12 cellular contexts compared by ENCODE assay signal in genomic region chr3:122760457-122761271, GRCh38. TPM values are rescaled to one million over a fixed set of nuclear protein-coding genes. Genes with fewer than 3 reads are reported as not detected.
DNase-seq lines count a peak whose midpoint lies in the region; ATAC-seq and TF ChIP-seq lines count a peak whose summit lies in the region.
"Had no signal": no experiment of that assay in that cellular context is flagged by ENCODE, and none has a peak within 500 bp of the region (broad histone marks: within the 10 kb centered on the region; RNA-seq: fewer than 3 reads in every experiment).

No MANE protein-coding gene starts in this region.

- no peaks in the 10 kb centered on the region for H3K27me3 ChIP-seq in HCT116 (ENCODE audit: insufficient read depth, low read length)
- no peaks in the 10 kb centered on the region for H3K27me3 ChIP-seq in body of pancreas
- H3K27me3 ChIP-seq in left lung: no peaks in the 10 kb centered on the region
- no peaks in the 10 kb centered on the region for H3K27me3 ChIP-seq in spleen (replicated peaks in 1 of 7)
- no peaks in the 10 kb centered on the region for H3K27me3 ChIP-seq in colonic mucosa

- H3K4me1 ChIP-seq in HCT116 (ENCODE audit: control insufficient read depth in 1 of 2, insufficient read depth in 2 of 2, low read length in 2 of 2) (peaks cover 11 to 16% of the 10 kb centered on the region in 2 experiments; a peak in 3 of 4 replicates), body of pancreas (peaks cover 54% of the 10 kb centered on the region), left lung (peaks cover 0 to 30% of the 10 kb centered on the region in 2 donors), spleen (peaks cover 0 to 61% (median 13%) of the 10 kb centered on the region in 6 donors), colonic mucosa (no peaks in the 10 kb centered on the region)

- in situ Hi-C loops in KBM-7 (cut with MboI; ENCODE audit: low pct_unique_long_range_greater_than_20kb, low sequenced_read_pairs): no loop called here

- intact Hi-C loops in HCT116 (cut with micrococcal nuclease) (no loop called here), body of pancreas (cut with DNase I) (no loop called here), left lung (cut with DNase I) (no loop called here), spleen (cut with DNase I; ENCODE audit: low total_unique reads) (loop anchor here (10.0 kb wide), 1 partner anchor 264 kb away; the partner anchor contains the start of gene SEMA5B), colonic mucosa (cut with DNase I) (no loop called here)

- TF ChIP-seq POLR2A in HCT116 (IDR thresholded peaks at IDR 0.05; ENCODE audit: borderline replicate concordance, extremely low read depth, insufficient read depth, insufficient read length): no peak
- peak in 2 of 3 donors; percentile 6 to 45 for TF ChIP-seq POLR2A in body of pancreas (IDR thresholded peaks at IDR 0.05)
- no peak for TF ChIP-seq POLR2A in spleen (IDR thresholded peaks at IDR 0.05)

- RAD21 ChIA-PET in HCT116 (lab: Charles Lee; ENCODE audit: low non-redundant PET in 1 of 2, low total read pairs in 2 of 2, uncharacterized antibody in 2 of 2, unreplicated experiment in 2 of 2): no interaction called here

- no peaks in the 10 kb centered on the region for H3K79me2 ChIP-seq in HCT116 (ENCODE audit: insufficient read depth, low read length)

- H3K4me3 ChIP-seq in HCT116 (replicated peaks in 1 of 2; ENCODE audit: low read depth in 1 of 2, low read length in 2 of 2) (no peak overlapping the region), body of pancreas (no peak overlapping the region), left lung (no peak overlapping the region), spleen (no peak overlapping the region), colonic mucosa (no peak overlapping the region)

- H3K36me3 ChIP-seq in HCT116 (ENCODE audit: control insufficient read depth in 1 of 2, insufficient read depth in 2 of 2, low read length in 2 of 2) (no peaks in the 10 kb centered on the region), body of pancreas (replicated peaks in 1 of 2; ENCODE audit: insufficient read depth in 1 of 2, low read depth in 2 of 2) (no peaks in the 10 kb centered on the region), left lung (peaks cover 0 to 10% of the 10 kb centered on the region in 2 donors), spleen (peaks cover 0 to 67% (median 0%) of the 10 kb centered on the region in 6 donors), colonic mucosa (no peaks in the 10 kb centered on the region)

- POLR2A ChIA-PET in HCT116 (lab: Charles Lee): no interaction called here

- H3K9me3 ChIP-seq in HCT116 (ENCODE audit: control insufficient read depth in 1 of 2, insufficient read depth in 1 of 2, low read depth in 1 of 2, low read length in 2 of 2): no peaks in the 10 kb centered on the region
- no peaks in the 10 kb centered on the region for H3K9me3 ChIP-seq in body of pancreas
- H3K9me3 ChIP-seq in left lung: no peaks in the 10 kb centered on the region
- no peaks in the 10 kb centered on the region for H3K9me3 ChIP-seq in spleen
- H3K9me3 ChIP-seq in colonic mucosa: no peaks in the 10 kb centered on the region

- peak; percentile 8 for DNase-seq in HCT116 (ENCODE audit: low read depth, low spot score)
- peak; percentile 39 to 60 (median 51) for DNase-seq in body of pancreas
- DNase-seq in left lung: no peak
- DNase-seq in spleen: no peak
- DNase-seq in colonic mucosa: no peak
- DNase-seq in NCI-H1092 treated with DMSO at 0.1 percent for 48 hours (lab: John Stamatoyannopoulos, UW): no peak
- DNase-seq in KBM-7: no peak
- DNase-seq: NCI-H1694; NCI-H748 treated with DMSO at 0.1 percent for 48 hours; stimulated activated CD4-positive, alpha-beta T cell treated with anti-CD3 and anti-CD28 coated beads, Interleukin-12 subunit alpha, Interleukin-12 subunit beta, amount 100 ng/mL, for 4 hours; T1000 had no signal

- 64% methylated on average over 3 of the region's 3 CpGs for WGBS in body of pancreas, 2 donors
- WGBS in spleen, 5 donors: 74 to 84% (median 80%) methylated on average over 3 of the region's 3 CpGs

- H3K4me2 ChIP-seq in HCT116 (ENCODE audit: low read length): peak overlapping the region; percentile 26; the same call in 1 of the 2 replicates

- TF ChIP-seq CTCF in HCT116 (IDR thresholded peaks at IDR 0.05 in 2 of 3, conservative IDR thresholded peaks at IDR 0.05 in 1 of 3; ENCODE audit: borderline replicate concordance in 1 of 3, insufficient read depth in 1 of 3, low read depth in 2 of 3, low read length in 2 of 3) (no peak), body of pancreas (IDR thresholded peaks at IDR 0.05) (no peak), left lung (IDR thresholded peaks at IDR 0.05) (no peak), spleen (IDR thresholded peaks at IDR 0.05 in 8 of 11, conservative IDR thresholded peaks at IDR 0.05 in 3 of 11) (no peak), colonic mucosa (IDR thresholded peaks at IDR 0.05) (no peak)

- no peaks in the 10 kb centered on the region for H3K9me2 ChIP-seq in HCT116 (ENCODE audit: insufficient read depth)

- H2AFZ ChIP-seq in HCT116 (ENCODE audit: low read depth, low read length, poor library complexity, severe bottlenecking): no peak overlapping the region

- peak; percentile 67; the same call in 1 of the 2 replicates for ATAC-seq in HCT116
- peak; percentile 94 for ATAC-seq in body of pancreas
- peak; percentile 79 for ATAC-seq in left lung
- no peak for ATAC-seq in GM21619 (IDR thresholded peaks at IDR 0.05; ENCODE audit: unreplicated experiment)

- H3K9ac ChIP-seq in HCT116 (ENCODE audit: low read length) (no peak overlapping the region), colonic mucosa (ENCODE audit: low read depth in 2 of 2, low read length in 2 of 2) (no peak overlapping the region)

- H3K27ac ChIP-seq in HCT116 (ENCODE audit: low read depth, low read length): no peak overlapping the region
- H3K27ac ChIP-seq in body of pancreas: peak overlapping the region; percentile 59 to 84 (median 78)
- H3K27ac ChIP-seq in left lung: peak overlapping the region in 1 of 2 donors; percentile 76
- H3K27ac ChIP-seq in spleen: peak overlapping the region in 5 of 8 donors; percentile 5 to 81 (median 59)
- no peak overlapping the region for H3K27ac ChIP-seq in colonic mucosa

- no TSS peak for BruUV-seq in HCT116 (replicated peaks; lab: Mats Ljungman, UMichigan)

- CTCF ChIA-PET in HCT116 (lab: Charles Lee): no interaction called here

- no peak for TF ChIP-seq RAD21 in HCT116 (IDR thresholded peaks at IDR 0.05; ENCODE audit: low read depth)

- H4K20me1 ChIP-seq in HCT116 (ENCODE audit: insufficient read depth): no peaks in the 10 kb centered on the region

TF ChIP-seq in HCT116, 20 proteins besides CTCF, POLR2A, EP300 and RAD21:
- no peak for TF ChIP-seq SRF (IDR thresholded peaks at IDR 0.05; ENCODE audit: low read depth)
- TF ChIP-seq, protein P1, sequence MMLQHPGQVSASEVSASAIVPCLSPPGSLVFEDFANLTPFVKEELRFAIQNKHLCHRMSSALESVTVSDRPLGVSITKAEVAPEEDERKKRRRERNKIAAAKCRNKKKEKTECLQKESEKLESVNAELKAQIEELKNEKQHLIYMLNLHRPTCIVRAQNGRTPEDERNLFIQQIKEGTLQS (IDR thresholded peaks at IDR 0.05): no peak

RNA-seq across cellular contexts. Expression of gene HSPBAP1, which starts 33.0 kb away (rescaled TPM):
- total RNA-seq in HCT116 (2021; ENCODE audit: unreplicated experiment): 6.6 TPM
- 2.5 and 4.6 TPM in 2 replicates for polyA plus RNA-seq in HCT116 (2012)
- 1 to 10 TPM; 9.2 to 9.6 TPM for total RNA-seq in body of pancreas
- 10 to 100 TPM in 1 of 2 donors, 1 to 10 TPM in 1; 8.2 to 15.0 TPM for total RNA-seq in left lung
- 10 to 100 TPM; 17.8 to 42.9 (median 23.8) TPM for total RNA-seq in spleen
- polyA plus RNA-seq in spleen: 10 to 100 TPM; 16.9 to 26.3 (median 17.0) TPM
- total RNA-seq in colonic mucosa: 1 to 10 TPM; 4.1 to 5.7 TPM

RNA-seq across cellular contexts. Expression of gene SLC49A4, which starts 34.2 kb away (rescaled TPM):
- 11.3 TPM for total RNA-seq in HCT116 (2021; ENCODE audit: unreplicated experiment)
- polyA plus RNA-seq in HCT116 (2012): 4.6 and 5.2 TPM in 2 replicates
- total RNA-seq in body of pancreas: 10 to 100 TPM; 20.8 to 23.6 TPM
- 10 to 100 TPM; 12.3 to 19.2 TPM for total RNA-seq in left lung
- total RNA-seq in spleen: 10 to 100 TPM; 10.2 to 31.8 (median 16.7) TPM
- polyA plus RNA-seq in spleen: 1 to 10 TPM; 1.3 to 1.5 (median 1.4) TPM
- 10 to 100 TPM; 13.7 to 21.3 TPM for total RNA-seq in colonic mucosa

Comparison
In these comparisons a context has a peak if more than half of its experiments do, and no peak if none do; other contexts are left out.
1. DNase-seq: peak in HCT116 (single experiment) and body of pancreas (4 of 4); none in left lung (0 of 2), spleen (single experiment), colonic mucosa (single experiment), NCI-H1092 treated with DMSO at 0.1 percent for 48 hours (single experiment) and KBM-7 (single experiment).
2. H3K27ac ChIP-seq: peak in body of pancreas (4 of 4) and spleen (5 of 8); none in HCT116 (single experiment) and colonic mucosa (single experiment).
3. POLR2A ChIP-seq: peak in body of pancreas (2 of 3); none in HCT116 (single experiment) and spleen (0 of 3).